In the genomic region with DNA sequence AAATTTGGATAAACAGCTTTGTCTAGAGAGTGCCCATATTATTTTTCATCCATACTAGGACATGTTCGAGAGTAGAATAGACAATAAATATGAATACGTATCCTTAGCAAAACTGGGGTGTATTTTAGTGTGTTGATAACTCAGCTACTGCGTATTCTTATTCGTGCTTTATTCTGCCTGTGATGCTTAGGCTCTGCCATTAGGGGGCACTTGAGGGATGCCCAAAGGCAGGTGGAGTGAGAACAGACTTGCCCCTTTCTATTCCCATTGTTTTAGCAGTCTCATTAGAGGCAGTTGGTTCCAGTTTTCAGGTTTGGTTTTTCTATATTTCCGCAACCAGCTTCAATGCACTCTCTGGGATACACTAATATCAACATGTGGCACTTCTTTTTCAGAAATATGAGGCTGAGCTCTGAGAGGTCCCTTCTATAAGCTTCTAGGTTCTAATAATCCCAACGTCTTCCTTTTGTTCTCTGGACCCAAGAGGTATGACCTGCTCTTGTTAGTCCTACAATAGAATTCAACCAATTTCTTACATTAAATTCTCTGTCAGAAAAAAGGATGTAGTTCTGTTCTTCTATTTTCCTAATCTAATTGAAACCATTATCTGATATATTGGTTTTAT, we compare ENCODE assay signal across 9 cellular contexts.
DNase-seq lines count a peak whose midpoint lies in the region; ATAC-seq and TF ChIP-seq lines count a peak whose summit lies in the region.
"Had no signal": no experiment of that assay in that cellular context is flagged by ENCODE, and none has a peak within 500 bp of the region (broad histone marks: within the 10 kb centered on the region; RNA-seq: fewer than 3 reads in every experiment).

No MANE protein-coding gene starts in this region.

- TF ChIP-seq CTCF in MCF 10A (IDR thresholded peaks at IDR 0.05; ENCODE audit: unreplicated experiment), result peak; percentile 59
- peak in 1 of 3 donors; percentile 26 for TF ChIP-seq CTCF in breast epithelium (IDR thresholded peaks at IDR 0.05)
- peak; percentile 87 for TF ChIP-seq CTCF in endothelial cell (IDR thresholded peaks at IDR 0.05; ENCODE audit: unreplicated experiment)

- H3K36me3 Mint-ChIP-seq in MCF 10A (ENCODE audit: insufficient read depth, unreplicated experiment) (no peaks in the 10 kb centered on the region), endothelial cell (ENCODE audit: low read depth, unreplicated experiment) (no peaks in the 10 kb centered on the region)
- H3K36me3 Mint-ChIP-seq: activated naive CD8-positive, alpha-beta T cell treated with anti-CD3 and anti-CD28 coated beads, Interleukin-2, amount 10 ng/mL, durations not matched to agents 7 days and 5 days had no signal

- H3K4me1 ChIP-seq in breast epithelium, result no peaks in the 10 kb centered on the region

- intact Hi-C loops in MCF 10A (cut with micrococcal nuclease), result loop anchor here (10.0 kb wide), 1 partner anchor 433 kb away; no protein-coding TSS in a partner anchor
- intact Hi-C loops in breast epithelium (cut with DNase I; ENCODE audit: low total_unique reads), result loop anchor here (5.0 kb wide), 1 partner anchor 679 kb away; no protein-coding TSS in a partner anchor

- no peak for TF ChIP-seq POLR2A in breast epithelium (IDR thresholded peaks at IDR 0.05)

- no peak overlapping the region for H3K4me3 ChIP-seq in breast epithelium

- H3K27ac ChIP-seq in breast epithelium, result no peak overlapping the region

- ATAC-seq in HG03442 (IDR thresholded peaks at IDR 0.05; ENCODE audit: unreplicated experiment) (peak; percentile 97), HG03457 (IDR thresholded peaks at IDR 0.05; ENCODE audit: unreplicated experiment) (no peak)

- H3K27ac Mint-ChIP-seq in MCF 10A (ENCODE audit: low read depth, unreplicated experiment), result no peak overlapping the region
- no peak overlapping the region for H3K27ac Mint-ChIP-seq in endothelial cell (ENCODE audit: unreplicated experiment)
- H3K27ac Mint-ChIP-seq: activated naive CD8-positive, alpha-beta T cell treated with anti-CD3 and anti-CD28 coated beads, Interleukin-2, amount 10 ng/mL, durations not matched to agents 7 days and 5 days had no signal

- DNase-seq in MCF 10A (ENCODE audit: unreplicated experiment) (peak; percentile 61), breast epithelium (ENCODE audit: low spot score in 2 of 2) (no peak), NOMO-1 treated with dmso at 0.1 percent for 144 hours (lab: John Stamatoyannopoulos, UW; ENCODE audit: unreplicated experiment) (peak; percentile 39), endothelial cell (ENCODE audit: low spot score) (peak; percentile 67), ureter (ENCODE audit: low spot score) (no peak)
- DNase-seq in stimulated activated CD8-positive, alpha-beta memory T cell treated with anti-CD3 and anti-CD28 coated beads, Interleukin-4, amount 100 ng/mL, for 48 hours, result peak; percentile 23
- DNase-seq: activated naive CD8-positive, alpha-beta T cell treated with anti-CD3 and anti-CD28 coated beads, Interleukin-2, amount 10 ng/mL, durations not matched to agents 7 days and 5 days had no signal

- H3K4me1 Mint-ChIP-seq in MCF 10A (ENCODE audit: insufficient read depth, unreplicated experiment) (peaks cover 11% of the 10 kb centered on the region), endothelial cell (ENCODE audit: unreplicated experiment) (no peaks in the 10 kb centered on the region)
- H3K4me1 Mint-ChIP-seq: activated naive CD8-positive, alpha-beta T cell treated with anti-CD3 and anti-CD28 coated beads, Interleukin-2, amount 10 ng/mL, durations not matched to agents 7 days and 5 days had no signal

- no peaks in the 10 kb centered on the region for H3K9me3 ChIP-seq in breast epithelium

- H3K27me3 Mint-ChIP-seq in MCF 10A (ENCODE audit: insufficient read depth, unreplicated experiment) (no peaks in the 10 kb centered on the region), endothelial cell (ENCODE audit: unreplicated experiment) (no peaks in the 10 kb centered on the region)
- H3K27me3 Mint-ChIP-seq: activated naive CD8-positive, alpha-beta T cell treated with anti-CD3 and anti-CD28 coated beads, Interleukin-2, amount 10 ng/mL, durations not matched to agents 7 days and 5 days had no signal

- H3K4me3 Mint-ChIP-seq in MCF 10A (ENCODE audit: unreplicated experiment) (no peak overlapping the region), endothelial cell (ENCODE audit: unreplicated experiment) (no peak overlapping the region)
- H3K4me3 Mint-ChIP-seq: activated naive CD8-positive, alpha-beta T cell treated with anti-CD3 and anti-CD28 coated beads, Interleukin-2, amount 10 ng/mL, durations not matched to agents 7 days and 5 days had no signal

- H3K27me3 ChIP-seq in breast epithelium, result no peaks in the 10 kb centered on the region

- H3K9me3 Mint-ChIP-seq in MCF 10A (ENCODE audit: unreplicated experiment), result no peaks in the 10 kb centered on the region
- no peaks in the 10 kb centered on the region for H3K9me3 Mint-ChIP-seq in endothelial cell (ENCODE audit: unreplicated experiment)
- H3K9me3 Mint-ChIP-seq: activated naive CD8-positive, alpha-beta T cell treated with anti-CD3 and anti-CD28 coated beads, Interleukin-2, amount 10 ng/mL, durations not matched to agents 7 days and 5 days had no signal

- BruUV-seq in MCF 10A (replicated peaks; lab: Mats Ljungman, UMichigan), result no TSS peak

- H3K36me3 ChIP-seq in breast epithelium, result no peaks in the 10 kb centered on the region

- CTCF ChIA-PET in MCF 10A (lab: Yijun Ruan, JAX), result interaction anchor here (0.5 to 1.9 kb wide), 14 partner anchors 9 to 1483 kb away, joined by 3 to 10 read pairs (median 4); no protein-coding TSS in a partner anchor

- POLR2A ChIA-PET in MCF 10A (lab: Yijun Ruan, JAX), result interaction anchor here (1.4 kb wide), 1 partner anchor 8 kb away, joined by 3 read pairs; no protein-coding TSS in a partner anchor

Comparison
In these comparisons a context has a peak if more than half of its experiments do, and no peak if none do; other contexts are left out.
1. DNase-seq: peak in MCF 10A (single experiment), NOMO-1 treated with dmso at 0.1 percent for 144 hours (single experiment), endothelial cell (single experiment) and stimulated activated CD8-positive, alpha-beta memory T cell treated with anti-CD3 and anti-CD28 coated beads, Interleukin-4, amount 100 ng/mL, for 48 hours (single experiment); none in breast epithelium (0 of 2) and ureter (single experiment).